39 cellular contexts compared by ENCODE assay signal in genomic region chr7:78835896-78836295, GRCh38.
"Had no signal": no experiment of that assay in that cellular context is flagged by ENCODE, and none has a peak within 500 bp of the region (broad histone marks: within the 10 kb centered on the region; RNA-seq: fewer than 3 reads in every experiment).

No MANE protein-coding gene starts in this region.

- H3K9me3 ChIP-seq: adrenal gland, ascending aorta, body of pancreas, breast epithelium had no signal

- ATAC-seq: activated naive CD4-positive, alpha-beta T cell treated with anti-CD3 and anti-CD28 coated beads, Interleukin-2, amount 50 U/mL, for 72 hours; activated naive CD8-positive, alpha-beta T cell treated with anti-CD3 and anti-CD28 coated beads, Interleukin-2, amount 50 U/mL, for 24 hours; activated T-cell treated with anti-CD3 and anti-CD28 coated beads, Interleukin-2, amount 50 U/mL, for 4 hours; activated T-helper 17 cell treated with anti-CD3 and anti-CD28 coated beads, Interleukin-2, amount 50 U/mL, for 72 hours; body of pancreas had no signal

- H3K27ac ChIP-seq: adrenal gland, ascending aorta, body of pancreas, brain microvascular endothelial cell, breast epithelium, cardiac muscle cell had no signal

- H3K27me3 ChIP-seq: adrenal gland, ascending aorta, body of pancreas, brain microvascular endothelial cell, breast epithelium, cardiac muscle cell had no signal

- H3K4me1 ChIP-seq: adrenal gland, ascending aorta, body of pancreas, breast epithelium had no signal

- H3K9me3 Mint-ChIP-seq: activated naive CD4-positive, alpha-beta T cell treated with anti-CD3 and anti-CD28 coated beads, Interleukin-2, amount 50 U/mL, for 24 hours had no signal

- H3K4me3 Mint-ChIP-seq: activated naive CD4-positive, alpha-beta T cell treated with anti-CD3 and anti-CD28 coated beads for 36 hours; activated naive CD4-positive, alpha-beta T cell treated with anti-CD3 and anti-CD28 coated beads, Interleukin-2, amount 10 ng/mL, durations not matched to agents 7 days and 5 days; activated naive CD4-positive, alpha-beta T cell treated with anti-CD3 and anti-CD28 coated beads, Interleukin-2, amount 50 U/mL, for 24 hours; activated naive CD8-positive, alpha-beta T cell; activated naive CD8-positive, alpha-beta T cell treated with anti-CD3 and anti-CD28 coated beads for 36 hours; activated naive CD8-positive, alpha-beta T cell treated with anti-CD3 and anti-CD28 coated beads, Interleukin-2, amount 10 ng/mL, durations not matched to agents 7 days and 5 days; activated naive CD8-positive, alpha-beta T cell treated with anti-CD3 and anti-CD28 coated beads, Interleukin-2, amount 50 U/mL, for 24 hours; activated T-cell treated with anti-CD3 and anti-CD28 coated beads, Interleukin-2, amount 50 U/mL, for 24 hours; activated T-cell treated with anti-CD3 and anti-CD28 coated beads, Interleukin-2, amount 50 U/mL, for 4 hours; activated T-helper 1 cell treated with anti-CD3 and anti-CD28 coated beads, Interleukin-12 subunit alpha, Interleukin-12 subunit beta, Interleukin-2, Interleukin-4 antibody, amounts not matched to agents 30 ng/mL and 10 ng/mL and 1 ng/mL, durations not matched to agents 14 hours and 24 hours and 36 hours; activated T-helper 17 cell treated with anti-CD3 and anti-CD28 coated beads, Interleukin-2, amount 50 U/mL, for 72 hours; brain; central memory CD8-positive, alpha-beta T cell had no signal

- H3K27ac Mint-ChIP-seq: activated naive CD4-positive, alpha-beta T cell treated with anti-CD3 and anti-CD28 coated beads for 36 hours; activated naive CD4-positive, alpha-beta T cell treated with anti-CD3 and anti-CD28 coated beads, Interleukin-2, amount 10 ng/mL, durations not matched to agents 7 days and 5 days; activated naive CD4-positive, alpha-beta T cell treated with anti-CD3 and anti-CD28 coated beads, Interleukin-2, amount 50 U/mL, for 24 hours; activated naive CD4-positive, alpha-beta T cell treated with anti-CD3 and anti-CD28 coated beads, Interleukin-2, amount 50 U/mL, for 72 hours; activated naive CD8-positive, alpha-beta T cell; activated naive CD8-positive, alpha-beta T cell treated with anti-CD3 and anti-CD28 coated beads for 36 hours; activated naive CD8-positive, alpha-beta T cell treated with anti-CD3 and anti-CD28 coated beads, Interleukin-2, amount 10 ng/mL, durations not matched to agents 7 days and 5 days; activated naive CD8-positive, alpha-beta T cell treated with anti-CD3 and anti-CD28 coated beads, Interleukin-2, amount 50 U/mL, for 24 hours; activated T-cell treated with anti-CD3 and anti-CD28 coated beads, Interleukin-2, amount 50 U/mL, for 24 hours; activated T-helper 1 cell treated with anti-CD3 and anti-CD28 coated beads, Interleukin-12 subunit alpha, Interleukin-12 subunit beta, Interleukin-2, Interleukin-4 antibody, amounts not matched to agents 30 ng/mL and 10 ng/mL and 1 ng/mL, durations not matched to agents 14 hours and 24 hours and 36 hours; activated T-helper 17 cell treated with anti-CD3 and anti-CD28 coated beads, Interleukin-2, amount 50 U/mL, for 72 hours; activated T-helper 2 cell treated with anti-CD3 and anti-CD28 coated beads, Interferon-gamma antibody, Interleukin-2, Interleukin-4, amounts not matched to agents 10 μg/mL and 5 μg/mL and 100 μg/mL, durations not matched to agents 14 hours and 24 hours and 36 hours; brain had no signal

- H3K27me3 Mint-ChIP-seq: activated naive CD4-positive, alpha-beta T cell treated with anti-CD3 and anti-CD28 coated beads, Interleukin-2, amount 10 ng/mL, durations not matched to agents 7 days and 5 days; activated naive CD4-positive, alpha-beta T cell treated with anti-CD3 and anti-CD28 coated beads, Interleukin-2, amount 50 U/mL, for 24 hours; activated naive CD8-positive, alpha-beta T cell; activated naive CD8-positive, alpha-beta T cell treated with anti-CD3 and anti-CD28 coated beads for 36 hours; activated naive CD8-positive, alpha-beta T cell treated with anti-CD3 and anti-CD28 coated beads, Interleukin-2, amount 10 ng/mL, durations not matched to agents 7 days and 5 days; activated naive CD8-positive, alpha-beta T cell treated with anti-CD3 and anti-CD28 coated beads, Interleukin-2, amount 50 U/mL, for 24 hours; activated T-cell treated with anti-CD3 and anti-CD28 coated beads, Interleukin-2, amount 50 U/mL, for 24 hours; activated T-helper 17 cell treated with anti-CD3 and anti-CD28 coated beads, Interleukin-2, amount 50 U/mL, for 72 hours; brain; central memory CD8-positive, alpha-beta T cell had no signal

- FAIRE-seq: astrocyte, bronchial epithelial cell, colon had no signal

- H3K4me3 ChIP-seq: adrenal gland, ascending aorta, body of pancreas, breast epithelium, cardiac muscle cell had no signal

- DNase-seq: activated effector memory CD4-positive, alpha-beta T cell treated with anti-CD3 and anti-CD28 coated beads, Interleukin-2, amount 50 U/mL, for 16 hours; activated effector memory CD4-positive, alpha-beta T cell treated with Interleukin-2 at 50 U/mL for 16 hours; activated gamma-delta T cell; activated gamma-delta T cell treated with Interleukin-2 at 50 U/mL for 16 hours; activated naive CD4-positive, alpha-beta T cell; activated naive CD4-positive, alpha-beta T cell treated with anti-CD3 and anti-CD28 coated beads for 36 hours; activated naive CD4-positive, alpha-beta T cell treated with anti-CD3 and anti-CD28 coated beads, Interleukin-2, amount 10 ng/mL, durations not matched to agents 7 days and 5 days; activated naive CD4-positive, alpha-beta T cell treated with anti-CD3 and anti-CD28 coated beads, Interleukin-2, amount 50 U/mL, for 16 hours; activated naive CD4-positive, alpha-beta T cell treated with Interleukin-2 at 50 U/mL for 16 hours; activated naive CD8-positive, alpha-beta T cell treated with anti-CD3 and anti-CD28 coated beads for 36 hours; activated naive CD8-positive, alpha-beta T cell treated with anti-CD3 and anti-CD28 coated beads, Interleukin-2, amount 10 ng/mL, durations not matched to agents 7 days and 5 days; activated naive CD8-positive, alpha-beta T cell treated with anti-CD3 and anti-CD28 coated beads, Interleukin-2, amount 50 U/mL, for 24 hours; activated T-cell treated with anti-CD3 and anti-CD28 coated beads, Interleukin-2, amount 50 U/mL, for 24 hours; activated T-cell treated with anti-CD3 and anti-CD28 coated beads, Interleukin-2, amount 50 U/mL, for 4 hours; activated T-cell treated with anti-CD3 and anti-CD28 coated beads, Interleukin-2, amount 50 U/mL, for 48 hours; adrenal gland; amniotic stem cell; amygdala; anterior cingulate cortex; aorta; body of pancreas; brain microvascular endothelial cell; caudate nucleus; central memory CD4-positive, alpha-beta T cell; cerebellar nuclear complex had no signal

- H3K4me1 Mint-ChIP-seq: activated naive CD4-positive, alpha-beta T cell treated with anti-CD3 and anti-CD28 coated beads, Interleukin-2, amount 10 ng/mL, durations not matched to agents 7 days and 5 days; activated naive CD4-positive, alpha-beta T cell treated with anti-CD3 and anti-CD28 coated beads, Interleukin-2, amount 50 U/mL, for 24 hours; activated naive CD8-positive, alpha-beta T cell treated with anti-CD3 and anti-CD28 coated beads for 36 hours; activated naive CD8-positive, alpha-beta T cell treated with anti-CD3 and anti-CD28 coated beads, Interleukin-2, amount 10 ng/mL, durations not matched to agents 7 days and 5 days; activated naive CD8-positive, alpha-beta T cell treated with anti-CD3 and anti-CD28 coated beads, Interleukin-2, amount 50 U/mL, for 24 hours; activated T-helper 17 cell treated with anti-CD3 and anti-CD28 coated beads, Interleukin-2, amount 50 U/mL, for 72 hours; brain; central memory CD8-positive, alpha-beta T cell had no signal

- H3K36me3 Mint-ChIP-seq: activated naive CD4-positive, alpha-beta T cell treated with anti-CD3 and anti-CD28 coated beads, Interleukin-2, amount 10 ng/mL, durations not matched to agents 7 days and 5 days; activated naive CD4-positive, alpha-beta T cell treated with anti-CD3 and anti-CD28 coated beads, Interleukin-2, amount 50 U/mL, for 24 hours; activated naive CD4-positive, alpha-beta T cell treated with anti-CD3 and anti-CD28 coated beads, Interleukin-2, amount 50 U/mL, for 72 hours; activated naive CD8-positive, alpha-beta T cell; activated naive CD8-positive, alpha-beta T cell treated with anti-CD3 and anti-CD28 coated beads for 36 hours; activated naive CD8-positive, alpha-beta T cell treated with anti-CD3 and anti-CD28 coated beads, Interleukin-2, amount 10 ng/mL, durations not matched to agents 7 days and 5 days; brain had no signal

- H3K36me3 ChIP-seq: adrenal gland, ascending aorta, brain microvascular endothelial cell, breast epithelium, cardiac muscle cell had no signal
